28 cellular contexts compared by ENCODE assay signal in the genomic region with DNA sequence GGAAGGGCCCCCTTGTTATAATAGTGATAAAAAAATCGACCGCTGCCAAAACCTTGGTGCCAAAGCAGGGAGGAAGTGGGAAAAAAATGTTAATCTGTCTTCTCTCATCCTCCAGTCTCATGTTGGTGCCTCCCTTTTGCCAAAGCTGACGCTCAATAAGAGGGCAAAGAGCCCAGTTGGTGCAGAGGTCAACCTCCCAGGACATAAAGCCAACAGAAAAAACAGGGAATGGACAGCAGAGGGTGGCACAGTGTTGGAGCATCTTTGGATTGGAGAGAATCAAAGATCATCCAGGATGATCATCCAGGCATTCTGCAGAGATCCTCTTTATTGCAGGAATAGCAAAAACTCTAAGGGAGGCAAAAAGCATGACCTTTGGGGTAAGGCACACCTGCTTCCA. TPM values are rescaled to one million over a fixed set of nuclear protein-coding genes. Genes with fewer than 3 reads are reported as not detected.
"Had no signal": no experiment of that assay in that cellular context is flagged by ENCODE, and none has a peak within 500 bp of the region (broad histone marks: within the 10 kb centered on the region; RNA-seq: fewer than 3 reads in every experiment).

No MANE protein-coding gene starts in this region.

- H3K36me3 ChIP-seq: ascending aorta, breast epithelium, cardiac muscle cell, colonic mucosa, esophagus squamous epithelium, gastroesophageal sphincter, heart right ventricle had no signal

- ATAC-seq: activated naive CD4-positive, alpha-beta T cell treated with anti-CD3 and anti-CD28 coated beads, Interleukin-2, amount 50 U/mL, for 72 hours; activated T-cell treated with anti-CD3 and anti-CD28 coated beads, Interleukin-2, amount 50 U/mL, for 72 hours; gastroesophageal sphincter; heart right ventricle had no signal

- H3K4me1 ChIP-seq: ascending aorta, breast epithelium, colonic mucosa, esophagus squamous epithelium, gastroesophageal sphincter, heart right ventricle had no signal

- H3K4me3 ChIP-seq: ascending aorta, breast epithelium, cardiac muscle cell, colonic mucosa, dorsolateral prefrontal cortex, esophagus squamous epithelium, gastroesophageal sphincter, heart right ventricle had no signal

- DNase-seq: activated CD4-positive, alpha-beta memory T cell treated with anti-CD3 and anti-CD28 coated beads, Interleukin-2, amount 10 ng/mL, durations not matched to agents 7 days and 5 days; activated CD4-positive, alpha-beta T cell treated with anti-CD3 and anti-CD28 coated beads for 4 hours; activated CD4-positive, alpha-beta T cell treated with anti-CD3 and anti-CD28 coated beads, Interleukin-2, amount 10 ng/mL, durations not matched to agents 7 days and 5 days; activated CD4-positive, alpha-beta T cell treated with anti-CD3 and anti-CD28 coated beads, Interleukin-2, amount 50 U/mL, for 4 hours; activated CD4-positive, CD25-positive, alpha-beta regulatory T cell; activated CD4-positive, CD25-positive, alpha-beta regulatory T cell treated with anti-CD3 and anti-CD28 coated beads, Interleukin-2, amount 50 U/mL, for 72 hours; activated CD8-positive, alpha-beta memory T cell treated with anti-CD3 and anti-CD28 coated beads, Interleukin-2, amount 50 U/mL, for 48 hours; activated gamma-delta T cell; activated naive CD4-positive, alpha-beta T cell; activated naive CD4-positive, alpha-beta T cell treated with anti-CD3 and anti-CD28 coated beads, Interleukin-2, amount 10 ng/mL, durations not matched to agents 7 days and 5 days; activated naive CD8-positive, alpha-beta T cell treated with anti-CD3 and anti-CD28 coated beads, Interleukin-2, amount 10 ng/mL, durations not matched to agents 7 days and 5 days; activated T-cell treated with anti-CD3 and anti-CD28 coated beads for 4 hours; activated T-cell treated with anti-CD3 and anti-CD28 coated beads, Interleukin-2, amount 50 U/mL, for 24 hours; activated T-cell treated with anti-CD3 and anti-CD28 coated beads, Interleukin-2, amount 50 U/mL, for 72 hours; central memory CD4-positive, alpha-beta T cell; cerebellar nuclear complex; colonic mucosa; dorsolateral prefrontal cortex; effector memory CD4-positive, alpha-beta T cell; esophagus squamous epithelium; foreskin melanocyte; heart right ventricle; T-helper 2 cell had no signal

- H3K27me3 ChIP-seq: ascending aorta, breast epithelium, cardiac muscle cell, colonic mucosa, esophagus squamous epithelium had no signal

- H3K27ac ChIP-seq: ascending aorta, breast epithelium, cardiac muscle cell, colonic mucosa, dorsolateral prefrontal cortex, esophagus squamous epithelium, gastroesophageal sphincter, heart right ventricle had no signal

- H3K9me3 ChIP-seq: colonic mucosa had no signal

RNA-seq across cellular contexts. Expression of a gene that starts 9.8 kb away (rescaled TPM):
- total RNA-seq: ascending aorta had no signal
